ENCODE assay signal across 1 cellular context in genomic region chr14:89444536-89445125, GRCh38.
TF ChIP-seq lines count a peak whose summit lies in the region.

No MANE protein-coding gene starts in this region.

TF ChIP-seq in GM23338, 12 proteins besides CTCF, POLR2A, EP300 and RAD21 (continued from another document):
- TF ChIP-seq ZNF462 (CRISPR knock-in tag; IDR thresholded peaks at IDR 0.05) (no peak), POLR2AphosphoS5 (IDR thresholded peaks at IDR 0.05; ENCODE audit: low read depth) (no peak), STAT1 (IDR thresholded peaks at IDR 0.05; ENCODE audit: unreplicated experiment) (no peak), ZNF114 (CRISPR knock-in tag; IDR thresholded peaks at IDR 0.05) (no peak), JUNB (IDR thresholded peaks at IDR 0.05; ENCODE audit: unreplicated experiment) (no peak)
TF ChIP-seq in GM23338: peak in this region for 0.
